In the genomic region with DNA sequence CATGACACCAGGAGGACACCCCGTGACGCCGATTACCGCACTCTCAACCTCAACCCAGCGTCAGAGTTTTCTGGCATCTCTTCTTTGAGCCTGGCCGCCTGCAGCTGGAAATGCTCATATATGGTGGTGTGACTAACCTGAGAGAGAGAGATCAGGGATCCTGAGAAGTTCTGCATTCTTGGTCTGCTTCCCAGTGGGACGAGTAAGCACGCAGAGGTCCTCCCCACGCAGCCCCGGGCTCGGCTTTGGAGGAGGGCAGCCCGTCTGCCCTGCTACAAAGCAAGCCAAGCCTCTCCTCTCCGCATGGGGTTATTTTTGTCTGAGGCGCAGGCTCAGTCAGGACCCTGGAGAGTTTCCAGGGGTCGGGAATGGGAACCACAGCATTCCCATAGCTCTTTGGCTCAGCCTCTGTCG, we compare ENCODE assay signal across 9 cellular contexts. TPM values are rescaled to one million over a fixed set of nuclear protein-coding genes. Genes with fewer than 3 reads are reported as not detected.
DNase-seq lines count a peak whose midpoint lies in the region; ATAC-seq and TF ChIP-seq lines count a peak whose summit lies in the region.
"Had no signal": no experiment of that assay in that cellular context is flagged by ENCODE, and none has a peak within 500 bp of the region (broad histone marks: within the 10 kb centered on the region; RNA-seq: fewer than 3 reads in every experiment).

No MANE protein-coding gene starts in this region.

- H3K79me2 ChIP-seq in SK-N-SH (ENCODE audit: insufficient read depth) (no peaks in the 10 kb centered on the region), OCI-LY7 (ENCODE audit: insufficient read depth, low read depth, low read length) (no peaks in the 10 kb centered on the region)

- no peak overlapping the region; the same call in 1 of the 2 replicates for H3K4me2 ChIP-seq in SK-N-SH
- H3K4me2 ChIP-seq in OCI-LY7 (ENCODE audit: low read length): no peak overlapping the region

- H2AFZ ChIP-seq in SK-N-SH (ENCODE audit: low read depth) (no peak overlapping the region), OCI-LY7 (ENCODE audit: low read length) (no peak overlapping the region)

- TF ChIP-seq CTCF in SK-N-SH (IDR thresholded peaks at IDR 0.05): no peak
- TF ChIP-seq CTCF in foreskin keratinocyte (conservative IDR thresholded peaks at IDR 0.05): no peak
- TF ChIP-seq CTCF in omental fat pad (IDR thresholded peaks at IDR 0.05): no peak
- no peak for TF ChIP-seq CTCF in OCI-LY7 (conservative IDR thresholded peaks at IDR 0.05; ENCODE audit: low read length)

- BruUV-seq in OCI-LY7 (replicated peaks; lab: Mats Ljungman, UMichigan): no TSS peak

- H3K9me3 ChIP-seq in SK-N-SH (no peaks in the 10 kb centered on the region), OCI-LY7 (ENCODE audit: low read length) (no peaks in the 10 kb centered on the region)

- H3K9me2 ChIP-seq in SK-N-SH: no peaks in the 10 kb centered on the region
- no peaks in the 10 kb centered on the region for H3K9me2 ChIP-seq in OCI-LY7 (ENCODE audit: insufficient read depth, low read length)

- H3K4me1 ChIP-seq in SK-N-SH (ENCODE audit: control insufficient read depth in 1 of 2, insufficient read depth in 2 of 2, low read depth in 1 of 2, low read length in 1 of 2): peaks cover 18 to 25% of the 10 kb centered on the region in 2 experiments; a peak in 2 of 4 replicates
- peaks cover 12% of the 10 kb centered on the region for H3K4me1 ChIP-seq in foreskin keratinocyte
- no peaks in the 10 kb centered on the region for H3K4me1 ChIP-seq in OCI-LY7 (ENCODE audit: insufficient read depth, low read length, poor library complexity, severe bottlenecking)

- no peak overlapping the region for H3K4me3 ChIP-seq in SK-N-SH (ENCODE audit: low read depth in 2 of 2, low read length in 1 of 2)
- no peak overlapping the region for H3K4me3 ChIP-seq in OCI-LY7 (ENCODE audit: low read depth, low read length, poor library complexity, severe bottlenecking)

- H4K20me1 ChIP-seq in SK-N-SH (ENCODE audit: insufficient read depth) (no peaks in the 10 kb centered on the region), OCI-LY7 (ENCODE audit: insufficient read depth, low read length) (no peaks in the 10 kb centered on the region)

- H3K9ac ChIP-seq in SK-N-SH: no peak overlapping the region

- CTCF ChIA-PET in SK-N-SH (lab: Yijun Ruan, JAX): no interaction called here
- CTCF ChIA-PET in OCI-LY7 (lab: Charles Lee; ENCODE audit: unreplicated experiment): no interaction called here

- 43% methylated on average over 11 of the region's 16 CpGs for whole genome bisulfite sequencing in SK-N-SH (ENCODE audit: low lambda C conversion rate)

- TF ChIP-seq RAD21 in SK-N-SH (IDR thresholded peaks at IDR 0.05; ENCODE audit: low read length): no peak

- H3K27me3 ChIP-seq in SK-N-SH (ENCODE audit: insufficient read depth) (no peaks in the 10 kb centered on the region), foreskin keratinocyte (peaks cover 29% of the 10 kb centered on the region)

- peak overlapping the region in 1 of 2 experiments; percentile 70; a peak in 2 of 4 replicates for H3K27ac ChIP-seq in SK-N-SH (ENCODE audit: low read depth in 2 of 2, low read length in 1 of 2)
- H3K27ac ChIP-seq in foreskin keratinocyte: no peak overlapping the region
- H3K27ac ChIP-seq in OCI-LY7 (ENCODE audit: low read depth, low read length, poor library complexity, severe bottlenecking): no peak overlapping the region

- POLR2A ChIA-PET in SK-N-SH (lab: Yijun Ruan, JAX): no interaction called here
- POLR2A ChIA-PET in OCI-LY7 (lab: Charles Lee): no interaction called here

- intact Hi-C loops in OCI-LY7 (cut with micrococcal nuclease; ENCODE audit: unreplicated experiment): no loop called here

- DNase-seq in AG08396 (ENCODE audit: low spot score) (peak; percentile 98), SK-N-SH (peak; percentile 42), foreskin keratinocyte (peak; percentile 67 to 91), omental fat pad (ENCODE audit: low spot score) (peak; percentile 52), OCI-LY7 (ENCODE audit: low spot score) (no peak)
- DNase-seq: CD8-positive, alpha-beta memory T cell had no signal

- ATAC-seq in foreskin keratinocyte (peak; percentile 80), omental fat pad (ENCODE audit: low FRiP score) (peak; percentile 73), HG03469 (IDR thresholded peaks at IDR 0.05; ENCODE audit: unreplicated experiment) (no peak), HG03460 (IDR thresholded peaks at IDR 0.05; ENCODE audit: unreplicated experiment) (no peak), GM18870 (IDR thresholded peaks at IDR 0.05; ENCODE audit: unreplicated experiment) (no peak)

- H3K36me3 ChIP-seq in SK-N-SH (replicated peaks in 1 of 2; ENCODE audit: control insufficient read depth in 1 of 2, insufficient read depth in 2 of 2, low read length in 1 of 2) (no peaks in the 10 kb centered on the region), OCI-LY7 (ENCODE audit: insufficient read depth, low read length) (no peaks in the 10 kb centered on the region)

- H3F3A ChIP-seq in SK-N-SH (replicated peaks; ENCODE audit: insufficient read depth): peaks cover 13% of the 10 kb centered on the region

- peak in 1 of 2 experiments; percentile 54; a peak in 2 of 4 replicates for TF ChIP-seq EP300 in SK-N-SH (IDR thresholded peaks at IDR 0.05; ENCODE audit: borderline replicate concordance in 1 of 2, low read depth in 1 of 2, low read length in 1 of 2)

TF ChIP-seq in SK-N-SH, 30 proteins besides CTCF, POLR2A, EP300 and RAD21 (continues in another document):
- TF ChIP-seq, protein P1, sequence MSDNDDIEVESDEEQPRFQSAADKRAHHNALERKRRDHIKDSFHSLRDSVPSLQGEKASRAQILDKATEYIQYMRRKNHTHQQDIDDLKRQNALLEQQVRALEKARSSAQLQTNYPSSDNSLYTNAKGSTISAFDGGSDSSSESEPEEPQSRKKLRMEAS (IDR thresholded peaks at IDR 0.05; ENCODE audit: low read depth): peak; percentile 69; the same call in 1 of the 2 replicates
- TF ChIP-seq FOXJ3 (CRISPR knock-in tag; IDR thresholded peaks at IDR 0.05) (no peak), TEAD4 (IDR thresholded peaks at IDR 0.05; ENCODE audit: borderline replicate concordance, insufficient read depth) (0 out of 2 replicates have a peak, but pooled peaks have one; percentile 63), RXRA (IDR thresholded peaks at IDR 0.05; ENCODE audit: borderline replicate concordance, low read depth) (peak; percentile 82; the same call in 1 of the 2 replicates), TCF12 (IDR thresholded peaks at IDR 0.05) (peak; percentile 71), JUND (IDR thresholded peaks at IDR 0.05) (peak; percentile 58; the same call in 1 of the 2 replicates), NRF1 (IDR thresholded peaks at IDR 0.05; ENCODE audit: low read depth, low read length) (no peak; the same call in 1 of the 2 replicates), NFIC (IDR thresholded peaks at IDR 0.05; ENCODE audit: borderline replicate concordance) (peak; percentile 89)
- TF ChIP-seq, protein P2, sequence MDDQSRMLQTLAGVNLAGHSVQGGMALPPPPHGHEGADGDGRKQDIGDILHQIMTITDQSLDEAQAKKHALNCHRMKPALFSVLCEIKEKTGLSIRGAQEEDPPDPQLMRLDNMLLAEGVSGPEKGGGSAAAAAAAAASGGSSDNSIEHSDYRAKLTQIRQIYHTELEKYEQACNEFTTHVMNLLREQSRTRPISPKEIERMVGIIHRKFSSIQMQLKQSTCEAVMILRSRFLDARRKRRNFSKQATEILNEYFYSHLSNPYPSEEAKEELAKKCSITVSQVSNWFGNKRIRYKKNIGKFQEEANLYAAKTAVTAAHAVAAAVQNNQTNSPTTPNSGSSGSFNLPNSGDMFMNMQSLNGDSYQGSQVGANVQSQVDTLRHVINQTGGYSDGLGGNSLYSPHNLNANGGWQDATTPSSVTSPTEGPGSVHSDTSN (IDR thresholded peaks at IDR 0.05): peak; percentile 40; the same call in 1 of the 2 replicates
- TF ChIP-seq, protein P3, sequence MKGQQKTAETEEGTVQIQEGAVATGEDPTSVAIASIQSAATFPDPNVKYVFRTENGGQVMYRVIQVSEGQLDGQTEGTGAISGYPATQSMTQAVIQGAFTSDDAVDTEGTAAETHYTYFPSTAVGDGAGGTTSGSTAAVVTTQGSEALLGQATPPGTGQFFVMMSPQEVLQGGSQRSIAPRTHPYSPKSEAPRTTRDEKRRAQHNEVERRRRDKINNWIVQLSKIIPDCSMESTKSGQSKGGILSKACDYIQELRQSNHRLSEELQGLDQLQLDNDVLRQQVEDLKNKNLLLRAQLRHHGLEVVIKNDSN (IDR thresholded peaks at IDR 0.05; ENCODE audit: borderline replicate concordance, low read depth): 0 out of 2 replicates have a peak, but pooled peaks have one; percentile 11
- TF ChIP-seq, protein P4, sequence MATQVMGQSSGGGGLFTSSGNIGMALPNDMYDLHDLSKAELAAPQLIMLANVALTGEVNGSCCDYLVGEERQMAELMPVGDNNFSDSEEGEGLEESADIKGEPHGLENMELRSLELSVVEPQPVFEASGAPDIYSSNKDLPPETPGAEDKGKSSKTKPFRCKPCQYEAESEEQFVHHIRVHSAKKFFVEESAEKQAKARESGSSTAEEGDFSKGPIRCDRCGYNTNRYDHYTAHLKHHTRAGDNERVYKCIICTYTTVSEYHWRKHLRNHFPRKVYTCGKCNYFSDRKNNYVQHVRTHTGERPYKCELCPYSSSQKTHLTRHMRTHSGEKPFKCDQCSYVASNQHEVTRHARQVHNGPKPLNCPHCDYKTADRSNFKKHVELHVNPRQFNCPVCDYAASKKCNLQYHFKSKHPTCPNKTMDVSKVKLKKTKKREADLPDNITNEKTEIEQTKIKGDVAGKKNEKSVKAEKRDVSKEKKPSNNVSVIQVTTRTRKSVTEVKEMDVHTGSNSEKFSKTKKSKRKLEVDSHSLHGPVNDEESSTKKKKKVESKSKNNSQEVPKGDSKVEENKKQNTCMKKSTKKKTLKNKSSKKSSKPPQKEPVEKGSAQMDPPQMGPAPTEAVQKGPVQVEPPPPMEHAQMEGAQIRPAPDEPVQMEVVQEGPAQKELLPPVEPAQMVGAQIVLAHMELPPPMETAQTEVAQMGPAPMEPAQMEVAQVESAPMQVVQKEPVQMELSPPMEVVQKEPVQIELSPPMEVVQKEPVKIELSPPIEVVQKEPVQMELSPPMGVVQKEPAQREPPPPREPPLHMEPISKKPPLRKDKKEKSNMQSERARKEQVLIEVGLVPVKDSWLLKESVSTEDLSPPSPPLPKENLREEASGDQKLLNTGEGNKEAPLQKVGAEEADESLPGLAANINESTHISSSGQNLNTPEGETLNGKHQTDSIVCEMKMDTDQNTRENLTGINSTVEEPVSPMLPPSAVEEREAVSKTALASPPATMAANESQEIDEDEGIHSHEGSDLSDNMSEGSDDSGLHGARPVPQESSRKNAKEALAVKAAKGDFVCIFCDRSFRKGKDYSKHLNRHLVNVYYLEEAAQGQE (IDR thresholded peaks at IDR 0.05; ENCODE audit: low read depth, low read length): peak; percentile 97

RNA-seq across cellular contexts. Expression of a gene that starts 16.5 kb away (rescaled TPM):
- polyA plus RNA-seq in SK-N-SH (2012; rRNA removed) (5.3 and 6.3 TPM in 2 replicates), foreskin keratinocyte (0.10 and 0.17 TPM in 2 replicates)
- polyA plus RNA-seq in SK-N-SH (2012; cell fraction: cytosol; rRNA removed): 3.3 and 3.8 TPM in 2 replicates
- 4.4 and 4.5 TPM in 2 replicates for polyA plus RNA-seq in SK-N-SH (2012; cell fraction: nucleus; rRNA removed)
- total RNA-seq in foreskin keratinocyte (0.48 and 0.56 TPM in 2 replicates), omental fat pad (100 to 1,000 TPM in 3 of 4 donors, 10 to 100 TPM in 1; 99.9 to 450 (median 407) TPM), OCI-LY7 (2022) (0.53 and 0.99 TPM in 2 replicates)
- 0.28 and 0.47 TPM in 2 replicates for total RNA-seq in OCI-LY7 (2014; rRNA removed; shearing (Covaris generic))

Comparison
In these comparisons a context has a peak if more than half of its experiments do, and no peak if none do; other contexts are left out.
1. ATAC-seq: peak in foreskin keratinocyte (single experiment) and omental fat pad (single experiment); none in HG03469 (single experiment), HG03460 (single experiment) and GM18870 (single experiment).
2. RNA of a gene that starts 16.5 kb away (total RNA-seq): 99.9 to 450 TPM in omental fat pad; 0.28 to 0.99 TPM in OCI-LY7 and 0.48 to 0.56 TPM in foreskin keratinocyte; every median in the first group is over 10 times any median in the second.